In the genomic region with DNA sequence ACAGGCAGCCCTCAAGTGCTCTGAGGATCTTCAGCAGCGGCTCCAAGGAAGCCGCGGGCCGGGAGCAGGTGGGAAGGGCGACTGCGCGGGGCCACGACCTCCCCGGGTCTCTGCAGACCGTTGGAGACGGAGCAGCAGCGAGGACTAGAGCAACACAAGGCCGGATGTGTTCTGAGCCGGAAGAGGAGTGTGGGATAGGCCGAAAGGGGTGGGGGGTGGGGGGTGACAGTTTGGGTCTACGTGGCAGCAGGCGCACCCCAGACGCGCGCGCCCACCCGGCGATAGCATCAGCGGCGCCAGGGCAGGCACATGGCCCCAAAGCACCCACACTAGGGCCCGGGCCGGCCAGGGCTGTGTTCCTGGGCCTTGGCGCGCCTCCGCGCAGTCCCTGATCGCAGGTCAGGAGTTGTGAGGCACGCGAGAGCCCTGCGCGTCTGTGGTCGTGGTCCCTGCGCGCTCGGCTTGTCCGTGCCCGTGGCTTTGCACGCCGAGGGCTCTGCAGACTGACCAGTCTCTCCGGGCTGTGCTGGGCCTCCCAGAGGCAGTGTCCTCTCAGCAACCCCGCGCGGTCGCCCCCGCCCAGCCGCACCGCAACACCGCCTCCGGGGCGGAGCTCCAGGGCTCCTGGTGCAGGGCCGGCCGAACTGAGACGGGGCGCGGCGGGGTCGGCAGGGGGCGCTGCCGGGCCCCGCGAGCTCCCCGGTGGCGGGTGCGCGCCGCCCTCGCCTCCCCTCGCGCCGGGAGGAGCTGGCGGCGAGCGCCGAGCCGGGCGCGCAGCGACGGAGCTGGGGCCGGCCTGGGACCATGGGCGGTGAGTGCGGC, we compare ENCODE assay signal across 1 cellular context.
A peak's percentile ranks its signal among the peaks of the same experiment; 100 is the strongest.
TF ChIP-seq lines count a peak whose summit lies in the region.

A gene with protein sequence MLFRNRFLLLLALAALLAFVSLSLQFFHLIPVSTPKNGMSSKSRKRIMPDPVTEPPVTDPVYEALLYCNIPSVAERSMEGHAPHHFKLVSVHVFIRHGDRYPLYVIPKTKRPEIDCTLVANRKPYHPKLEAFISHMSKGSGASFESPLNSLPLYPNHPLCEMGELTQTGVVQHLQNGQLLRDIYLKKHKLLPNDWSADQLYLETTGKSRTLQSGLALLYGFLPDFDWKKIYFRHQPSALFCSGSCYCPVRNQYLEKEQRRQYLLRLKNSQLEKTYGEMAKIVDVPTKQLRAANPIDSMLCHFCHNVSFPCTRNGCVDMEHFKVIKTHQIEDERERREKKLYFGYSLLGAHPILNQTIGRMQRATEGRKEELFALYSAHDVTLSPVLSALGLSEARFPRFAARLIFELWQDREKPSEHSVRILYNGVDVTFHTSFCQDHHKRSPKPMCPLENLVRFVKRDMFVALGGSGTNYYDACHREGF (plus strand): TSS at position 725 of the 822 bp plus-strand sequence. CDS start 28,351 bp downstream, outside the sequence.

TF ChIP-seq in HepG2, 621 proteins besides CTCF, POLR2A, EP300 and RAD21 (continued from another document and continues in another):
- TF ChIP-seq, protein P1, sequence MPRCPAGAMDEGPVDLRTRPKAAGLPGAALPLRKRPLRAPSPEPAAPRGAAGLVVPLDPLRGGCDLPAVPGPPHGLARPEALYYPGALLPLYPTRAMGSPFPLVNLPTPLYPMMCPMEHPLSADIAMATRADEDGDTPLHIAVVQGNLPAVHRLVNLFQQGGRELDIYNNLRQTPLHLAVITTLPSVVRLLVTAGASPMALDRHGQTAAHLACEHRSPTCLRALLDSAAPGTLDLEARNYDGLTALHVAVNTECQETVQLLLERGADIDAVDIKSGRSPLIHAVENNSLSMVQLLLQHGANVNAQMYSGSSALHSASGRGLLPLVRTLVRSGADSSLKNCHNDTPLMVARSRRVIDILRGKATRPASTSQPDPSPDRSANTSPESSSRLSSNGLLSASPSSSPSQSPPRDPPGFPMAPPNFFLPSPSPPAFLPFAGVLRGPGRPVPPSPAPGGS (CRISPR knock-in tag; IDR thresholded peaks at IDR 0.05), result no peak
- TF ChIP-seq, protein P2, sequence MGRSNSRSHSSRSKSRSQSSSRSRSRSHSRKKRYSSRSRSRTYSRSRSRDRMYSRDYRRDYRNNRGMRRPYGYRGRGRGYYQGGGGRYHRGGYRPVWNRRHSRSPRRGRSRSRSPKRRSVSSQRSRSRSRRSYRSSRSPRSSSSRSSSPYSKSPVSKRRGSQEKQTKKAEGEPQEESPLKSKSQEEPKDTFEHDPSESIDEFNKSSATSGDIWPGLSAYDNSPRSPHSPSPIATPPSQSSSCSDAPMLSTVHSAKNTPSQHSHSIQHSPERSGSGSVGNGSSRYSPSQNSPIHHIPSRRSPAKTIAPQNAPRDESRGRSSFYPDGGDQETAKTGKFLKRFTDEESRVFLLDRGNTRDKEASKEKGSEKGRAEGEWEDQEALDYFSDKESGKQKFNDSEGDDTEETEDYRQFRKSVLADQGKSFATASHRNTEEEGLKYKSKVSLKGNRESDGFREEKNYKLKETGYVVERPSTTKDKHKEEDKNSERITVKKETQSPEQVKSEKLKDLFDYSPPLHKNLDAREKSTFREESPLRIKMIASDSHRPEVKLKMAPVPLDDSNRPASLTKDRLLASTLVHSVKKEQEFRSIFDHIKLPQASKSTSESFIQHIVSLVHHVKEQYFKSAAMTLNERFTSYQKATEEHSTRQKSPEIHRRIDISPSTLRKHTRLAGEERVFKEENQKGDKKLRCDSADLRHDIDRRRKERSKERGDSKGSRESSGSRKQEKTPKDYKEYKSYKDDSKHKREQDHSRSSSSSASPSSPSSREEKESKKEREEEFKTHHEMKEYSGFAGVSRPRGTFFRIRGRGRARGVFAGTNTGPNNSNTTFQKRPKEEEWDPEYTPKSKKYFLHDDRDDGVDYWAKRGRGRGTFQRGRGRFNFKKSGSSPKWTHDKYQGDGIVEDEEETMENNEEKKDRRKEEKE (IDR thresholded peaks at IDR 0.05), result no peak
- TF ChIP-seq CHCHD3 (CRISPR knock-in tag; IDR thresholded peaks at IDR 0.05) (no peak), HCFC1 (IDR thresholded peaks at IDR 0.05; ENCODE audit: low read depth, low read length) (no peak), MTF2 (CRISPR knock-in tag; IDR thresholded peaks at IDR 0.05; ENCODE audit: borderline replicate concordance) (no peak; the same call in 1 of the 2 replicates), TBL1XR1 (IDR thresholded peaks at IDR 0.05; ENCODE audit: borderline replicate concordance, low read length, partially characterized antibody) (no peak), ZNF766 (CRISPR knock-in tag; IDR thresholded peaks at IDR 0.05; ENCODE audit: borderline replicate concordance) (0 out of 2 replicates have a peak, but pooled peaks have one; percentile 74), ZNF510 (CRISPR knock-in tag; IDR thresholded peaks at IDR 0.05; ENCODE audit: low read depth) (no peak), NCOA1 (CRISPR knock-in tag; IDR thresholded peaks at IDR 0.05) (no peak), ZNF317 (CRISPR knock-in tag; IDR thresholded peaks at IDR 0.05) (no peak), GATAD1 (CRISPR knock-in tag; IDR thresholded peaks at IDR 0.05) (no peak), ZNF660 (CRISPR knock-in tag; IDR thresholded peaks at IDR 0.05; ENCODE audit: borderline replicate concordance, low read depth) (no peak), ZNF329 (CRISPR knock-in tag; IDR thresholded peaks at IDR 0.05; ENCODE audit: low read depth) (no peak), ZNF550 (CRISPR knock-in tag; IDR thresholded peaks at IDR 0.05; ENCODE audit: borderline replicate concordance) (no peak), NR2C2 (CRISPR knock-in tag; IDR thresholded peaks at IDR 0.05; ENCODE audit: borderline replicate concordance) (no peak), ZNF589 (CRISPR knock-in tag; conservative IDR thresholded peaks at IDR 0.05) (no peak), FOSL1 (CRISPR knock-in tag; IDR thresholded peaks at IDR 0.05; ENCODE audit: borderline replicate concordance) (no peak), NFIC (IDR thresholded peaks at IDR 0.05; ENCODE audit: low read length) (no peak), ZNF816 (CRISPR knock-in tag; IDR thresholded peaks at IDR 0.05; ENCODE audit: borderline replicate concordance) (no peak)
- TF ChIP-seq, protein P3, sequence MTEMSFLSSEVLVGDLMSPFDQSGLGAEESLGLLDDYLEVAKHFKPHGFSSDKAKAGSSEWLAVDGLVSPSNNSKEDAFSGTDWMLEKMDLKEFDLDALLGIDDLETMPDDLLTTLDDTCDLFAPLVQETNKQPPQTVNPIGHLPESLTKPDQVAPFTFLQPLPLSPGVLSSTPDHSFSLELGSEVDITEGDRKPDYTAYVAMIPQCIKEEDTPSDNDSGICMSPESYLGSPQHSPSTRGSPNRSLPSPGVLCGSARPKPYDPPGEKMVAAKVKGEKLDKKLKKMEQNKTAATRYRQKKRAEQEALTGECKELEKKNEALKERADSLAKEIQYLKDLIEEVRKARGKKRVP (CRISPR knock-in tag; IDR thresholded peaks at IDR 0.05), result no peak
- TF ChIP-seq, protein P4, sequence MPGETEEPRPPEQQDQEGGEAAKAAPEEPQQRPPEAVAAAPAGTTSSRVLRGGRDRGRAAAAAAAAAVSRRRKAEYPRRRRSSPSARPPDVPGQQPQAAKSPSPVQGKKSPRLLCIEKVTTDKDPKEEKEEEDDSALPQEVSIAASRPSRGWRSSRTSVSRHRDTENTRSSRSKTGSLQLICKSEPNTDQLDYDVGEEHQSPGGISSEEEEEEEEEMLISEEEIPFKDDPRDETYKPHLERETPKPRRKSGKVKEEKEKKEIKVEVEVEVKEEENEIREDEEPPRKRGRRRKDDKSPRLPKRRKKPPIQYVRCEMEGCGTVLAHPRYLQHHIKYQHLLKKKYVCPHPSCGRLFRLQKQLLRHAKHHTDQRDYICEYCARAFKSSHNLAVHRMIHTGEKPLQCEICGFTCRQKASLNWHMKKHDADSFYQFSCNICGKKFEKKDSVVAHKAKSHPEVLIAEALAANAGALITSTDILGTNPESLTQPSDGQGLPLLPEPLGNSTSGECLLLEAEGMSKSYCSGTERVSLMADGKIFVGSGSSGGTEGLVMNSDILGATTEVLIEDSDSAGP (CRISPR knock-in tag; IDR thresholded peaks at IDR 0.05; ENCODE audit: borderline replicate concordance), result peak; percentile 59; the same call in 1 of the 2 replicates
- TF ChIP-seq, protein P5, sequence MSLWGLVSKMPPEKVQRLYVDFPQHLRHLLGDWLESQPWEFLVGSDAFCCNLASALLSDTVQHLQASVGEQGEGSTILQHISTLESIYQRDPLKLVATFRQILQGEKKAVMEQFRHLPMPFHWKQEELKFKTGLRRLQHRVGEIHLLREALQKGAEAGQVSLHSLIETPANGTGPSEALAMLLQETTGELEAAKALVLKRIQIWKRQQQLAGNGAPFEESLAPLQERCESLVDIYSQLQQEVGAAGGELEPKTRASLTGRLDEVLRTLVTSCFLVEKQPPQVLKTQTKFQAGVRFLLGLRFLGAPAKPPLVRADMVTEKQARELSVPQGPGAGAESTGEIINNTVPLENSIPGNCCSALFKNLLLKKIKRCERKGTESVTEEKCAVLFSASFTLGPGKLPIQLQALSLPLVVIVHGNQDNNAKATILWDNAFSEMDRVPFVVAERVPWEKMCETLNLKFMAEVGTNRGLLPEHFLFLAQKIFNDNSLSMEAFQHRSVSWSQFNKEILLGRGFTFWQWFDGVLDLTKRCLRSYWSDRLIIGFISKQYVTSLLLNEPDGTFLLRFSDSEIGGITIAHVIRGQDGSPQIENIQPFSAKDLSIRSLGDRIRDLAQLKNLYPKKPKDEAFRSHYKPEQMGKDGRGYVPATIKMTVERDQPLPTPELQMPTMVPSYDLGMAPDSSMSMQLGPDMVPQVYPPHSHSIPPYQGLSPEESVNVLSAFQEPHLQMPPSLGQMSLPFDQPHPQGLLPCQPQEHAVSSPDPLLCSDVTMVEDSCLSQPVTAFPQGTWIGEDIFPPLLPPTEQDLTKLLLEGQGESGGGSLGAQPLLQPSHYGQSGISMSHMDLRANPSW (CRISPR knock-in tag; IDR thresholded peaks at IDR 0.05; ENCODE audit: borderline replicate concordance), result no peak
- TF ChIP-seq, protein P6, sequence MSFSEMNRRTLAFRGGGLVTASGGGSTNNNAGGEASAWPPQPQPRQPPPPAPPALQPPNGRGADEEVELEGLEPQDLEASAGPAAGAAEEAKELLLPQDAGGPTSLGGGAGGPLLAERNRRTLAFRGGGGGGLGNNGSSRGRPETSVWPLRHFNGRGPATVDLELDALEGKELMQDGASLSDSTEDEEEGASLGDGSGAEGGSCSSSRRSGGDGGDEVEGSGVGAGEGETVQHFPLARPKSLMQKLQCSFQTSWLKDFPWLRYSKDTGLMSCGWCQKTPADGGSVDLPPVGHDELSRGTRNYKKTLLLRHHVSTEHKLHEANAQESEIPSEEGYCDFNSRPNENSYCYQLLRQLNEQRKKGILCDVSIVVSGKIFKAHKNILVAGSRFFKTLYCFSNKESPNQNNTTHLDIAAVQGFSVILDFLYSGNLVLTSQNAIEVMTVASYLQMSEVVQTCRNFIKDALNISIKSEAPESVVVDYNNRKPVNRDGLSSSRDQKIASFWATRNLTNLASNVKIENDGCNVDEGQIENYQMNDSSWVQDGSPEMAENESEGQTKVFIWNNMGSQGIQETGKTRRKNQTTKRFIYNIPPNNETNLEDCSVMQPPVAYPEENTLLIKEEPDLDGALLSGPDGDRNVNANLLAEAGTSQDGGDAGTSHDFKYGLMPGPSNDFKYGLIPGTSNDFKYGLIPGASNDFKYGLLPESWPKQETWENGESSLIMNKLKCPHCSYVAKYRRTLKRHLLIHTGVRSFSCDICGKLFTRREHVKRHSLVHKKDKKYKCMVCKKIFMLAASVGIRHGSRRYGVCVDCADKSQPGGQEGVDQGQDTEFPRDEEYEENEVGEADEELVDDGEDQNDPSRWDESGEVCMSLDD (CRISPR knock-in tag; IDR thresholded peaks at IDR 0.05; ENCODE audit: borderline replicate concordance), result no peak
- TF ChIP-seq, protein P7, sequence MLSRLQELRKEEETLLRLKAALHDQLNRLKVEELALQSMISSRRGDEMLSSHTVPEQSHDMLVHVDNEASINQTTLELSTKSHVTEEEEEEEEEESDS (CRISPR knock-in tag; IDR thresholded peaks at IDR 0.05; ENCODE audit: borderline replicate concordance), result no peak
- TF ChIP-seq, protein P8, sequence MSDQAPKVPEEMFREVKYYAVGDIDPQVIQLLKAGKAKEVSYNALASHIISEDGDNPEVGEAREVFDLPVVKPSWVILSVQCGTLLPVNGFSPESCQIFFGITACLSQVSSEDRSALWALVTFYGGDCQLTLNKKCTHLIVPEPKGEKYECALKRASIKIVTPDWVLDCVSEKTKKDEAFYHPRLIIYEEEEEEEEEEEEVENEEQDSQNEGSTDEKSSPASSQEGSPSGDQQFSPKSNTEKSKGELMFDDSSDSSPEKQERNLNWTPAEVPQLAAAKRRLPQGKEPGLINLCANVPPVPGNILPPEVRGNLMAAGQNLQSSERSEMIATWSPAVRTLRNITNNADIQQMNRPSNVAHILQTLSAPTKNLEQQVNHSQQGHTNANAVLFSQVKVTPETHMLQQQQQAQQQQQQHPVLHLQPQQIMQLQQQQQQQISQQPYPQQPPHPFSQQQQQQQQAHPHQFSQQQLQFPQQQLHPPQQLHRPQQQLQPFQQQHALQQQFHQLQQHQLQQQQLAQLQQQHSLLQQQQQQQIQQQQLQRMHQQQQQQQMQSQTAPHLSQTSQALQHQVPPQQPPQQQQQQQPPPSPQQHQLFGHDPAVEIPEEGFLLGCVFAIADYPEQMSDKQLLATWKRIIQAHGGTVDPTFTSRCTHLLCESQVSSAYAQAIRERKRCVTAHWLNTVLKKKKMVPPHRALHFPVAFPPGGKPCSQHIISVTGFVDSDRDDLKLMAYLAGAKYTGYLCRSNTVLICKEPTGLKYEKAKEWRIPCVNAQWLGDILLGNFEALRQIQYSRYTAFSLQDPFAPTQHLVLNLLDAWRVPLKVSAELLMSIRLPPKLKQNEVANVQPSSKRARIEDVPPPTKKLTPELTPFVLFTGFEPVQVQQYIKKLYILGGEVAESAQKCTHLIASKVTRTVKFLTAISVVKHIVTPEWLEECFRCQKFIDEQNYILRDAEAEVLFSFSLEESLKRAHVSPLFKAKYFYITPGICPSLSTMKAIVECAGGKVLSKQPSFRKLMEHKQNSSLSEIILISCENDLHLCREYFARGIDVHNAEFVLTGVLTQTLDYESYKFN (CRISPR knock-in tag; conservative IDR thresholded peaks at IDR 0.05), result peak; percentile 15; the same call in 1 of the 2 replicates
- TF ChIP-seq, protein P9, sequence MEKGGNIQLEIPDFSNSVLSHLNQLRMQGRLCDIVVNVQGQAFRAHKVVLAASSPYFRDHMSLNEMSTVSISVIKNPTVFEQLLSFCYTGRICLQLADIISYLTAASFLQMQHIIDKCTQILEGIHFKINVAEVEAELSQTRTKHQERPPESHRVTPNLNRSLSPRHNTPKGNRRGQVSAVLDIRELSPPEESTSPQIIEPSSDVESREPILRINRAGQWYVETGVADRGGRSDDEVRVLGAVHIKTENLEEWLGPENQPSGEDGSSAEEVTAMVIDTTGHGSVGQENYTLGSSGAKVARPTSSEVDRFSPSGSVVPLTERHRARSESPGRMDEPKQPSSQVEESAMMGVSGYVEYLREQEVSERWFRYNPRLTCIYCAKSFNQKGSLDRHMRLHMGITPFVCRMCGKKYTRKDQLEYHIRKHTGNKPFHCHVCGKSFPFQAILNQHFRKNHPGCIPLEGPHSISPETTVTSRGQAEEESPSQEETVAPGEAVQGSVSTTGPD (CRISPR knock-in tag; IDR thresholded peaks at IDR 0.05), result no peak
- TF ChIP-seq, protein P10, sequence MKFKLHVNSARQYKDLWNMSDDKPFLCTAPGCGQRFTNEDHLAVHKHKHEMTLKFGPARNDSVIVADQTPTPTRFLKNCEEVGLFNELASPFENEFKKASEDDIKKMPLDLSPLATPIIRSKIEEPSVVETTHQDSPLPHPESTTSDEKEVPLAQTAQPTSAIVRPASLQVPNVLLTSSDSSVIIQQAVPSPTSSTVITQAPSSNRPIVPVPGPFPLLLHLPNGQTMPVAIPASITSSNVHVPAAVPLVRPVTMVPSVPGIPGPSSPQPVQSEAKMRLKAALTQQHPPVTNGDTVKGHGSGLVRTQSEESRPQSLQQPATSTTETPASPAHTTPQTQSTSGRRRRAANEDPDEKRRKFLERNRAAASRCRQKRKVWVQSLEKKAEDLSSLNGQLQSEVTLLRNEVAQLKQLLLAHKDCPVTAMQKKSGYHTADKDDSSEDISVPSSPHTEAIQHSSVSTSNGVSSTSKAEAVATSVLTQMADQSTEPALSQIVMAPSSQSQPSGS (CRISPR knock-in tag; IDR thresholded peaks at IDR 0.05), result no peak
